ENCODE assay signal across 1 cellular context in genomic region chr3:47163023-47163989, GRCh38.
A peak's percentile ranks its signal among the peaks of the same experiment; 100 is the strongest.
TF ChIP-seq lines count a peak whose summit lies in the region.

No MANE protein-coding gene starts in this region.

TF ChIP-seq in HepG2, 621 proteins besides CTCF, POLR2A, EP300 and RAD21 (continued from another document and continues in another):
- peak; percentile 72 for TF ChIP-seq RBFOX2 (IDR thresholded peaks at IDR 0.05; ENCODE audit: low read depth, low read length)
- TF ChIP-seq EED (CRISPR knock-in tag; IDR thresholded peaks at IDR 0.05) = peak; percentile 87
- TF ChIP-seq, protein P1, sequence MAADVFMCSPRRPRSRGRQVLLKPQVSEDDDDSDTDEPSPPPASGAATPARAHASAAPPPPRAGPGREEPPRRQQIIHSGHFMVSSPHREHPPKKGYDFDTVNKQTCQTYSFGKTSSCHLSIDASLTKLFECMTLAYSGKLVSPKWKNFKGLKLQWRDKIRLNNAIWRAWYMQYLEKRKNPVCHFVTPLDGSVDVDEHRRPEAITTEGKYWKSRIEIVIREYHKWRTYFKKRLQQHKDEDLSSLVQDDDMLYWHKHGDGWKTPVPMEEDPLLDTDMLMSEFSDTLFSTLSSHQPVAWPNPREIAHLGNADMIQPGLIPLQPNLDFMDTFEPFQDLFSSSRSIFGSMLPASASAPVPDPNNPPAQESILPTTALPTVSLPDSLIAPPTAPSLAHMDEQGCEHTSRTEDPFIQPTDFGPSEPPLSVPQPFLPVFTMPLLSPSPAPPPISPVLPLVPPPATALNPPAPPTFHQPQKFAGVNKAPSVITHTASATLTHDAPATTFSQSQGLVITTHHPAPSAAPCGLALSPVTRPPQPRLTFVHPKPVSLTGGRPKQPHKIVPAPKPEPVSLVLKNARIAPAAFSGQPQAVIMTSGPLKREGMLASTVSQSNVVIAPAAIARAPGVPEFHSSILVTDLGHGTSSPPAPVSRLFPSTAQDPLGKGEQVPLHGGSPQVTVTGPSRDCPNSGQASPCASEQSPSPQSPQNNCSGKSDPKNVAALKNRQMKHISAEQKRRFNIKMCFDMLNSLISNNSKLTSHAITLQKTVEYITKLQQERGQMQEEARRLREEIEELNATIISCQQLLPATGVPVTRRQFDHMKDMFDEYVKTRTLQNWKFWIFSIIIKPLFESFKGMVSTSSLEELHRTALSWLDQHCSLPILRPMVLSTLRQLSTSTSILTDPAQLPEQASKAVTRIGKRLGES (CRISPR knock-in tag; IDR thresholded peaks at IDR 0.05; ENCODE audit: borderline replicate concordance) = no peak
- no peak; the same call in 1 of the 2 replicates for TF ChIP-seq AHR (CRISPR knock-in tag; IDR thresholded peaks at IDR 0.05)
- TF ChIP-seq NFE2L2 (IDR thresholded peaks at IDR 0.05; ENCODE audit: low read length) = no peak
- TF ChIP-seq ZNF639 (CRISPR knock-in tag; conservative IDR thresholded peaks at IDR 0.05) = peak; percentile 67; the same call in 1 of the 2 replicates
- TF ChIP-seq ZNF326 (CRISPR knock-in tag; IDR thresholded peaks at IDR 0.05; ENCODE audit: borderline replicate concordance) = no peak
- TF ChIP-seq MTERF4 (CRISPR knock-in tag; IDR thresholded peaks at IDR 0.05) = no peak
- TF ChIP-seq ZSCAN9 (CRISPR knock-in tag; IDR thresholded peaks at IDR 0.05; ENCODE audit: borderline replicate concordance) = no peak; the same call in none of the 2 replicates
- TF ChIP-seq, protein P2, sequence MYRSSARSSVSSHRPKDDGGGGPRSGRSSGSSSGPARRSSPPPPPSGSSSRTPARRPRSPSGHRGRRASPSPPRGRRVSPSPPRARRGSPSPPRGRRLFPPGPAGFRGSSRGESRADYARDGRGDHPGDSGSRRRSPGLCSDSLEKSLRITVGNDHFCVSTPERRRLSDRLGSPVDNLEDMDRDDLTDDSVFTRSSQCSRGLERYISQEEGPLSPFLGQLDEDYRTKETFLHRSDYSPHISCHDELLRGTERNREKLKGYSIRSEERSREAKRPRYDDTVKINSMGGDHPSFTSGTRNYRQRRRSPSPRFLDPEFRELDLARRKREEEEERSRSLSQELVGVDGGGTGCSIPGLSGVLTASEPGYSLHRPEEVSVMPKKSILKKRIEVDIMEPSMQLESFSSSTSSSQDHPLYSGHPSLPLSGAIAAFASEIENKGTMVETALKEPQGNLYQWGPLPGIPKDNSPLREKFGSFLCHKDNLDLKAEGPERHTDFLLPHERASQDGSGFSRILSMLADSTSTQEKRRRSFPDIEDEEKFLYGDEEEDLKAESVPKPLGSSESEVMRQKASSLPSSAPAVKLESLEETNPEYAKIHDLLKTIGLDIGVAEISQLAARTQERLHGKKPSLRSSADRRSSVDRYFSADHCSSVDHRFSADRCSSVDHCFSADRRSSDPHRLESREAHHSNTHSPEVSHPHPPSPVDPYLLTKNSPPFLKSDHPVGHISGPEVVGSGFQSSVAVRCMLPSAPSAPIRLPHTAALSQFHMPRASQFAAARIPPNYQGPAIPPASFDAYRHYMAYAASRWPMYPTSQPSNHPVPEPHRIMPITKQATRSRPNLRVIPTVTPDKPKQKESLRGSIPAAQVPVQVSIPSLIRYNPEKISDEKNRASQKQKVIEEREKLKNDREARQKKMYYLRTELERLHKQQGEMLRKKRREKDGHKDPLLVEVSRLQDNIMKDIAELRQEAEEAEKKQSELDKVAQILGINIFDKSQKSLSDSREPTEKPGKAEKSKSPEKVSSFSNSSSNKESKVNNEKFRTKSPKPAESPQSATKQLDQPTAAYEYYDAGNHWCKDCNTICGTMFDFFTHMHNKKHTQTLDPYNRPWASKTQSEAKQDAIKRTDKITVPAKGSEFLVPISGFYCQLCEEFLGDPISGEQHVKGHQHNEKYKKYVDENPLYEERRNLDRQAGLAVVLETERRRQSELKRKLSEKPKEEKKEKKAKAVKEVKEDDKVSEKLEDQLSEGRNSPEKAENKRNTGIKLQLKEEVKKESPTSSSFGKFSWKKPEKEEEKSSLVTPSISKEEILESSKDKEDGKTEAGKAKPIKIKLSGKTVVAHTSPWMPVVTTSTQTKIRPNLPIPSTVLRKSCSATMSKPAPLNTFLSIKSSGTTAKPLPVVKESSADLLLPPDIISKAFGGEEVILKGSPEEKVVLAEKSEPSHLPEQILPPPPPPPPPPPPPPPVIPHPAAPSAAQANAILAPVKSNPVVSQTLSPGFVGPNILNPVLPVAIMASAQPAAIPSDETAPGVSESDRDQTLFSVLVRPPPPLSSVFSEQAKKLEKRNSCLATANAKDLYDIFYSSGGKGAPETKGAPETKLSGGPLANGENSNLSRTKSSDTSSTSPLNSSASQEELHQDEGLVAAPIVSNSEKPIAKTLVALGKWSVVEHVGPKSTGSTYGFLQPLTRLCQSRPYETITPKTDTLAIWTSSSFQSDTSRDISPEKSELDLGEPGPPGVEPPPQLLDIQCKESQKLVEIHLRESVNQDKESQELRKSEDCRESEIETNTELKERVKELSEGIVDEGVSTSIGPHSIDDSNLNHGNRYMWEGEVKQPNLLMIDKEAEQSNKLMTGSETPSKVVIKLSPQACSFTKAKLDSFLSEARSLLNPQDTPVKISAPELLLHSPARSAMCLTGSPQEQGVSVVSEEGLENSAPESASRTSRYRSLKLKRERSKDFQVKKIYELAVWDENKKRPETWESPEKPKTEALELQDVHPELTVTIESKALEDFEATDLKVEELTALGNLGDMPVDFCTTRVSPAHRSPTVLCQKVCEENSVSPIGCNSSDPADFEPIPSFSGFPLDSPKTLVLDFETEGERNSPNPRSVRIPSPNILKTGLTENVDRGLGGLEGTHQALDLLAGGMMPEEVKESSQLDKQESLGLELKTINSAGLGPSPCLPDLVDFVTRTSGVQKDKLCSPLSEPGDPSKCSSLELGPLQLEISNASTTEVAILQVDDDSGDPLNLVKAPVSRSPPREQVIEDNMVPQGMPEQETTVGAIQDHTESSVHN (CRISPR knock-in tag; IDR thresholded peaks at IDR 0.05) = no peak; the same call in 1 of the 2 replicates
- no peak for TF ChIP-seq THAP9 (CRISPR knock-in tag; IDR thresholded peaks at IDR 0.05; ENCODE audit: borderline replicate concordance)
- no peak for TF ChIP-seq DNMT3B (CRISPR knock-in tag; conservative IDR thresholded peaks at IDR 0.05)
- no peak for TF ChIP-seq ZNF550 (CRISPR knock-in tag; IDR thresholded peaks at IDR 0.05; ENCODE audit: borderline replicate concordance)
- TF ChIP-seq, protein P3, sequence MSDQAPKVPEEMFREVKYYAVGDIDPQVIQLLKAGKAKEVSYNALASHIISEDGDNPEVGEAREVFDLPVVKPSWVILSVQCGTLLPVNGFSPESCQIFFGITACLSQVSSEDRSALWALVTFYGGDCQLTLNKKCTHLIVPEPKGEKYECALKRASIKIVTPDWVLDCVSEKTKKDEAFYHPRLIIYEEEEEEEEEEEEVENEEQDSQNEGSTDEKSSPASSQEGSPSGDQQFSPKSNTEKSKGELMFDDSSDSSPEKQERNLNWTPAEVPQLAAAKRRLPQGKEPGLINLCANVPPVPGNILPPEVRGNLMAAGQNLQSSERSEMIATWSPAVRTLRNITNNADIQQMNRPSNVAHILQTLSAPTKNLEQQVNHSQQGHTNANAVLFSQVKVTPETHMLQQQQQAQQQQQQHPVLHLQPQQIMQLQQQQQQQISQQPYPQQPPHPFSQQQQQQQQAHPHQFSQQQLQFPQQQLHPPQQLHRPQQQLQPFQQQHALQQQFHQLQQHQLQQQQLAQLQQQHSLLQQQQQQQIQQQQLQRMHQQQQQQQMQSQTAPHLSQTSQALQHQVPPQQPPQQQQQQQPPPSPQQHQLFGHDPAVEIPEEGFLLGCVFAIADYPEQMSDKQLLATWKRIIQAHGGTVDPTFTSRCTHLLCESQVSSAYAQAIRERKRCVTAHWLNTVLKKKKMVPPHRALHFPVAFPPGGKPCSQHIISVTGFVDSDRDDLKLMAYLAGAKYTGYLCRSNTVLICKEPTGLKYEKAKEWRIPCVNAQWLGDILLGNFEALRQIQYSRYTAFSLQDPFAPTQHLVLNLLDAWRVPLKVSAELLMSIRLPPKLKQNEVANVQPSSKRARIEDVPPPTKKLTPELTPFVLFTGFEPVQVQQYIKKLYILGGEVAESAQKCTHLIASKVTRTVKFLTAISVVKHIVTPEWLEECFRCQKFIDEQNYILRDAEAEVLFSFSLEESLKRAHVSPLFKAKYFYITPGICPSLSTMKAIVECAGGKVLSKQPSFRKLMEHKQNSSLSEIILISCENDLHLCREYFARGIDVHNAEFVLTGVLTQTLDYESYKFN (CRISPR knock-in tag; conservative IDR thresholded peaks at IDR 0.05) = no peak
- no peak for TF ChIP-seq ISX (CRISPR knock-in tag; conservative IDR thresholded peaks at IDR 0.05)
- TF ChIP-seq ZBTB7A (CRISPR knock-in tag; IDR thresholded peaks at IDR 0.05) = no peak
- peak; percentile 76; the same call in 1 of the 2 replicates for TF ChIP-seq NPAS2 (CRISPR knock-in tag; IDR thresholded peaks at IDR 0.05; ENCODE audit: borderline replicate concordance)
- no peak for TF ChIP-seq CBX5 (CRISPR knock-in tag; IDR thresholded peaks at IDR 0.05; ENCODE audit: borderline replicate concordance)
- no peak for TF ChIP-seq TCF7 (IDR thresholded peaks at IDR 0.05; ENCODE audit: low read depth)
- no peak for TF ChIP-seq ZNF367 (CRISPR knock-in tag; IDR thresholded peaks at IDR 0.05; ENCODE audit: borderline replicate concordance)
- TF ChIP-seq ZNF562 (CRISPR knock-in tag; IDR thresholded peaks at IDR 0.05; ENCODE audit: borderline replicate concordance) = no peak
- TF ChIP-seq ZNF678 (CRISPR knock-in tag; IDR thresholded peaks at IDR 0.05) = no peak; the same call in 1 of the 2 replicates
- TF ChIP-seq PTBP1 (IDR thresholded peaks at IDR 0.05; ENCODE audit: low read depth, low read length, poor library complexity, severe bottlenecking) = no peak
- TF ChIP-seq, protein P4, sequence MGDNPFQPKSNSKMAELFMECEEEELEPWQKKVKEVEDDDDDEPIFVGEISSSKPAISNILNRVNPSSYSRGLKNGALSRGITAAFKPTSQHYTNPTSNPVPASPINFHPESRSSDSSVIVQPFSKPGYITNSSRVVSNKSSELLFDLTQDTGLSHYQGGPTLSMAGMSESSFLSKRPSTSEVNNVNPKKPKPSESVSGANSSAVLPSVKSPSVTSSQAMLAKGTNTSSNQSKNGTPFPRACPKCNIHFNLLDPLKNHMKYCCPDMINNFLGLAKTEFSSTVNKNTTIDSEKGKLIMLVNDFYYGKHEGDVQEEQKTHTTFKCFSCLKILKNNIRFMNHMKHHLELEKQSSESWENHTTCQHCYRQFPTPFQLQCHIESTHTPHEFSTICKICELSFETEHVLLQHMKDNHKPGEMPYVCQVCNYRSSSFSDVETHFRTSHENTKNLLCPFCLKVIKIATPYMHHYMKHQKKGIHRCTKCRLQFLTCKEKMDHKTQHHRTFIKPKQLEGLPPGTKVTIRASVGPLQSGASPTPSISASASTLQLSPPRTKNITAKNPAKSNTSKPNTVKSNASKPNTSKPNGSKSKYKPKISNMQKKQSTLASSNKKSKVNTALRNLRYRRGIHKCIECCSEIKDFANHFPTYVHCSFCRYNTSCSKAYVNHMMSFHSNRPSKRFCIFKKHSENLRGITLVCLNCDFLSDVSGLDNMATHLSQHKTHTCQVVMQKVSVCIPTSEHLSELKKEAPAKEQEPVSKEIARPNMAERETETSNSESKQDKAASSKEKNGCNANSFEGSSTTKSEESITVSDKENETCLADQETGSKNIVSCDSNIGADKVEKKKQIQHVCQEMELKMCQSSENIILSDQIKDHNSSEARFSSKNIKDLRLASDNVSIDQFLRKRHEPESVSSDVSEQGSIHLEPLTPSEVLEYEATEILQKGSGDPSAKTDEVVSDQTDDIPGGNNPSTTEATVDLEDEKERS (CRISPR knock-in tag; IDR thresholded peaks at IDR 0.05) = no peak
- peak; percentile 62; the same call in 1 of the 2 replicates for TF ChIP-seq KDM2A (CRISPR knock-in tag; IDR thresholded peaks at IDR 0.05; ENCODE audit: borderline replicate concordance, low read depth)
- TF ChIP-seq NR2F6 (IDR thresholded peaks at IDR 0.05) = no peak
- TF ChIP-seq NR2F6 (CRISPR knock-in tag; IDR thresholded peaks at IDR 0.05) = no peak
- TF ChIP-seq HNF4G (IDR thresholded peaks at IDR 0.05; ENCODE audit: borderline replicate concordance, low read depth, low read length) = no peak
- no peak; the same call in 1 of the 2 replicates for TF ChIP-seq HNF4G (CRISPR knock-in tag; IDR thresholded peaks at IDR 0.05; ENCODE audit: borderline replicate concordance, low read depth)
- no peak for TF ChIP-seq HNF1B (CRISPR knock-in tag; IDR thresholded peaks at IDR 0.05)
